In the genomic region with DNA sequence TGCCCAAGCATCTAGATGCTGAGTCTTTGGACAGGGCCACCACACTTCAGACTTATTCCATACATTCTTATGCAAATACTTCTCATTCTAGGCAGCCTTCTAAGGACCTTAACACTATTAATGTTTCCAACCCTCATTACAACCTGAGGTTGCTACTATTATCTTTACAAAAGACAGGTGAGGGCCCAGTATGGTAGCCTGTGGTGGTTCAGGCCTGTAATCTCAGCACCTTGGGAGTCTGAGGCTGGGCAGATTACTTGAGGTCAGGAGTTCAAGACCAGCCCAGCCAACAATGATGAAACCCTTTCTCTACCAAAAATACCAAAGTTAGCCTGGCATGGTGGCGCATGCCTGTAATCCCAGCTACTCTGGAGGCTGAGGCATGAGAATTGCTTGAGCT, we compare ENCODE assay signal across 39 cellular contexts. TPM values are rescaled to one million over a fixed set of nuclear protein-coding genes. Genes with fewer than 3 reads are reported as not detected.
"Had no signal": no experiment of that assay in that cellular context is flagged by ENCODE, and none has a peak within 500 bp of the region (broad histone marks: within the 10 kb centered on the region; RNA-seq: fewer than 3 reads in every experiment).

No MANE protein-coding gene starts in this region.

- H3K27ac ChIP-seq: adrenal gland, body of pancreas, epithelial cell of prostate, esophagus squamous epithelium, gastroesophageal sphincter, heart right ventricle, WERI-Rb-1 had no signal

- H3K9me3 ChIP-seq: adrenal gland, body of pancreas had no signal

- H3K9me3 Mint-ChIP-seq: activated naive CD4-positive, alpha-beta T cell treated with anti-CD3 and anti-CD28 coated beads, Interleukin-2, amount 50 U/mL, for 24 hours had no signal

- H3K4me1 ChIP-seq: adrenal gland, body of pancreas, esophagus squamous epithelium, gastroesophageal sphincter, heart right ventricle had no signal

- ATAC-seq: activated CD4-positive, alpha-beta T cell treated with anti-CD3 and anti-CD28 coated beads for 36 hours; activated CD8-positive, alpha-beta memory T cell treated with anti-CD3 and anti-CD28 coated beads, Interleukin-2, amount 10 ng/mL, durations not matched to agents 7 days and 5 days; activated CD8-positive, alpha-beta T cell treated with anti-CD3 and anti-CD28 coated beads, Interleukin-2, amount 10 ng/mL, durations not matched to agents 7 days and 5 days; activated naive CD8-positive, alpha-beta T cell treated with anti-CD3 and anti-CD28 coated beads, Interleukin-2, amount 50 U/mL, for 24 hours; body of pancreas; gastroesophageal sphincter; heart right ventricle; T-helper 17 cell had no signal

- DNase-seq: activated CD4-positive, alpha-beta memory T cell treated with anti-CD3 and anti-CD28 coated beads for 36 hours; activated CD4-positive, alpha-beta T cell treated with anti-CD3 and anti-CD28 coated beads for 36 hours; activated CD4-positive, alpha-beta T cell treated with anti-CD3 and anti-CD28 coated beads, Interleukin-2, amount 10 ng/mL, durations not matched to agents 24 days and 14 days; activated CD4-positive, CD25-positive, alpha-beta regulatory T cell; activated CD4-positive, CD25-positive, alpha-beta regulatory T cell treated with anti-CD3 and anti-CD28 coated beads, Interleukin-2, amount 50 U/mL, for 72 hours; activated CD8-positive, alpha-beta memory T cell treated with anti-CD3 and anti-CD28 coated beads, Interleukin-2, amount 10 ng/mL, durations not matched to agents 7 days and 5 days; activated CD8-positive, alpha-beta memory T cell treated with anti-CD3 and anti-CD28 coated beads, Interleukin-2, amount 50 U/mL, for 4 hours; activated CD8-positive, alpha-beta T cell treated with anti-CD3 and anti-CD28 coated beads, Interleukin-2, amount 10 ng/mL, durations not matched to agents 7 days and 5 days; activated effector memory CD4-positive, alpha-beta T cell treated with anti-CD3 and anti-CD28 coated beads, Interleukin-2, amount 50 U/mL, for 16 hours; activated naive CD4-positive, alpha-beta T cell treated with anti-CD3 and anti-CD28 coated beads for 36 hours; activated naive CD8-positive, alpha-beta T cell treated with anti-CD3 and anti-CD28 coated beads for 36 hours; activated naive CD8-positive, alpha-beta T cell treated with anti-CD3 and anti-CD28 coated beads, Interleukin-2, amount 50 U/mL, for 24 hours; activated T-cell treated with anti-CD3 and anti-CD28 coated beads, Interleukin-2, amount 50 U/mL, for 1 hour; adrenal gland; amygdala; aorta; body of pancreas; caudate nucleus; cortex of kidney; dermis blood vessel endothelial cell; effector CD8-positive, alpha-beta T cell; esophagus squamous epithelium; foreskin melanocyte; heart right ventricle; T-helper 17 cell; T1000; WERI-Rb-1 had no signal

- H3K27me3 ChIP-seq: adrenal gland, body of pancreas, esophagus squamous epithelium, gastroesophageal sphincter, heart right ventricle had no signal

- H3K4me3 Mint-ChIP-seq: activated CD4-positive, alpha-beta memory T cell treated with anti-CD3 and anti-CD28 coated beads for 36 hours; activated CD4-positive, alpha-beta T cell treated with anti-CD3 and anti-CD28 coated beads for 36 hours; activated CD4-positive, alpha-beta T cell treated with anti-CD3 and anti-CD28 coated beads, Interleukin-2, amount 10 ng/mL, durations not matched to agents 24 days and 14 days; activated CD8-positive, alpha-beta memory T cell treated with anti-CD3 and anti-CD28 coated beads, Interleukin-2, amount 10 ng/mL, durations not matched to agents 7 days and 5 days; activated CD8-positive, alpha-beta T cell treated with anti-CD3 and anti-CD28 coated beads, Interleukin-2, amount 10 ng/mL, durations not matched to agents 7 days and 5 days; activated naive CD4-positive, alpha-beta T cell treated with anti-CD3 and anti-CD28 coated beads for 36 hours; activated naive CD4-positive, alpha-beta T cell treated with anti-CD3 and anti-CD28 coated beads, Interleukin-2, amount 50 U/mL, for 24 hours; activated naive CD8-positive, alpha-beta T cell treated with anti-CD3 and anti-CD28 coated beads for 36 hours; activated naive CD8-positive, alpha-beta T cell treated with anti-CD3 and anti-CD28 coated beads, Interleukin-2, amount 50 U/mL, for 24 hours; activated T-helper 1 cell treated with anti-CD3 and anti-CD28 coated beads, Interleukin-12 subunit alpha, Interleukin-12 subunit beta, Interleukin-2, Interleukin-4 antibody, amounts not matched to agents 30 ng/mL and 10 ng/mL and 1 ng/mL, durations not matched to agents 14 hours and 24 hours and 36 hours; T-helper 17 cell; T-helper 2 cell treated with Interferon-gamma antibody and Interleukin-4, amounts not matched to agents 5 μg/mL and 100 μg/mL, for 36 hours had no signal

- H3K4me1 Mint-ChIP-seq: activated CD4-positive, alpha-beta T cell treated with anti-CD3 and anti-CD28 coated beads, Interleukin-2, amount 10 ng/mL, durations not matched to agents 24 days and 14 days; activated CD8-positive, alpha-beta memory T cell treated with anti-CD3 and anti-CD28 coated beads, Interleukin-2, amount 10 ng/mL, durations not matched to agents 7 days and 5 days; activated naive CD4-positive, alpha-beta T cell treated with anti-CD3 and anti-CD28 coated beads, Interleukin-2, amount 50 U/mL, for 24 hours; activated naive CD8-positive, alpha-beta T cell treated with anti-CD3 and anti-CD28 coated beads, Interleukin-2, amount 50 U/mL, for 24 hours had no signal

- H3K27ac Mint-ChIP-seq: activated CD4-positive, alpha-beta memory T cell treated with anti-CD3 and anti-CD28 coated beads for 36 hours; activated CD4-positive, alpha-beta T cell treated with anti-CD3 and anti-CD28 coated beads for 36 hours; activated CD4-positive, alpha-beta T cell treated with anti-CD3 and anti-CD28 coated beads, Interleukin-2, amount 10 ng/mL, durations not matched to agents 24 days and 14 days; activated CD8-positive, alpha-beta memory T cell treated with anti-CD3 and anti-CD28 coated beads, Interleukin-2, amount 10 ng/mL, durations not matched to agents 7 days and 5 days; activated CD8-positive, alpha-beta T cell treated with anti-CD3 and anti-CD28 coated beads, Interleukin-2, amount 10 ng/mL, durations not matched to agents 7 days and 5 days; activated naive CD4-positive, alpha-beta T cell treated with anti-CD3 and anti-CD28 coated beads for 36 hours; activated naive CD4-positive, alpha-beta T cell treated with anti-CD3 and anti-CD28 coated beads, Interleukin-2, amount 50 U/mL, for 24 hours; activated naive CD8-positive, alpha-beta T cell treated with anti-CD3 and anti-CD28 coated beads for 36 hours; activated naive CD8-positive, alpha-beta T cell treated with anti-CD3 and anti-CD28 coated beads, Interleukin-2, amount 50 U/mL, for 24 hours; activated T-helper 1 cell treated with anti-CD3 and anti-CD28 coated beads, Interleukin-12 subunit alpha, Interleukin-12 subunit beta, Interleukin-2, Interleukin-4 antibody, amounts not matched to agents 30 ng/mL and 10 ng/mL and 1 ng/mL, durations not matched to agents 14 hours and 24 hours and 36 hours; activated T-helper 2 cell treated with anti-CD3 and anti-CD28 coated beads, Interferon-gamma antibody, Interleukin-2, Interleukin-4, amounts not matched to agents 10 μg/mL and 5 μg/mL and 100 μg/mL, durations not matched to agents 14 hours and 24 hours and 36 hours; T-helper 17 cell; T-helper 2 cell treated with Interferon-gamma antibody and Interleukin-4, amounts not matched to agents 5 μg/mL and 100 μg/mL, for 36 hours had no signal

- H3K27me3 Mint-ChIP-seq: activated CD4-positive, alpha-beta memory T cell treated with anti-CD3 and anti-CD28 coated beads for 36 hours; activated CD4-positive, alpha-beta T cell treated with anti-CD3 and anti-CD28 coated beads for 36 hours; activated CD4-positive, alpha-beta T cell treated with anti-CD3 and anti-CD28 coated beads, Interleukin-2, amount 10 ng/mL, durations not matched to agents 24 days and 14 days; activated CD8-positive, alpha-beta memory T cell treated with anti-CD3 and anti-CD28 coated beads, Interleukin-2, amount 10 ng/mL, durations not matched to agents 7 days and 5 days; activated naive CD4-positive, alpha-beta T cell treated with anti-CD3 and anti-CD28 coated beads, Interleukin-2, amount 50 U/mL, for 24 hours; activated naive CD8-positive, alpha-beta T cell treated with anti-CD3 and anti-CD28 coated beads for 36 hours; activated naive CD8-positive, alpha-beta T cell treated with anti-CD3 and anti-CD28 coated beads, Interleukin-2, amount 50 U/mL, for 24 hours; T-helper 17 cell had no signal

- H3K4me3 ChIP-seq: adrenal gland, body of pancreas, esophagus squamous epithelium, gastroesophageal sphincter, heart right ventricle had no signal

RNA-seq across cellular contexts. Expression of a gene that starts 54.1 kb away (rescaled TPM):
- total RNA-seq: activated CD4-positive, alpha-beta memory T cell treated with anti-CD3 and anti-CD28 coated beads for 36 hours; activated CD4-positive, alpha-beta T cell treated with anti-CD3 and anti-CD28 coated beads, Interleukin-2, amount 10 ng/mL, durations not matched to agents 24 days and 14 days; activated CD8-positive, alpha-beta memory T cell treated with anti-CD3 and anti-CD28 coated beads for 36 hours; activated CD8-positive, alpha-beta T cell treated with anti-CD3 and anti-CD28 coated beads, Interleukin-2, amount 10 ng/mL, durations not matched to agents 7 days and 5 days; activated naive CD4-positive, alpha-beta T cell treated with anti-CD3 and anti-CD28 coated beads for 36 hours; activated T-helper 1 cell treated with anti-CD3 and anti-CD28 coated beads, Interleukin-12 subunit alpha, Interleukin-12 subunit beta, Interleukin-2, Interleukin-4 antibody, amounts not matched to agents 30 ng/mL and 10 ng/mL and 1 ng/mL, durations not matched to agents 14 hours and 24 hours and 36 hours; chondrocyte; endothelial cell of umbilical vein; fibroblast of lung; fibroblast of villous mesenchyme; glomerular endothelial cell; T-helper 17 cell had no signal
- polyA plus RNA-seq: endothelial cell of umbilical vein, fibroblast of lung had no signal
